23 cellular contexts compared by ENCODE assay signal in the genomic region with DNA sequence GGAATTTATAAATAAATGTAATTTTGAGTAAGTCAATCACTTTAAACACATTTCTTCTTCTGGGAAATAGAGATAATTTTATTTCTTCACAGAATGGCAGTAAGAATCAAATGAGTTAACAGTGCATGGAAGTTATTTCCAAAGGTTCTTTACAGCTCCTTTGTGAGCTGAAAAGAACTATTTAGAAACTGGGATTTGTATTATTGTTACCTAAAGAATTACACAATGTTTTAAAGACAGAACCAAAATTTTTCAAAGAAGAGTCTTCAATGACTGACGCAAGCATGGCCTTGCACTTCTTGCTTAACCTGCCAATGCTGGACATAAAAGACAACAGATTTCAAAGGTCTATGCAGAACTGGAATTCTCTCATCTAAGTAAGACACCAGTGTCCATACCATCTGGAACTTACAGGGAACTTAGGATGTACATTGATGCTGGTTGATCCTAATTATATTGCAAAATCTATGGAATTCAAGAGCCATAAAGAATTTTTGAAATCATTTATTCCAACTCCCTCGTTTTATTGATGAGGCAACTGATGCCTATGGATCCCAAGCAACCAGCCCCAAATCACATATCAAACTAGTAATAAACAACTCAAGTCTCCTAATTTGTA.
"Had no signal": no experiment of that assay in that cellular context is flagged by ENCODE, and none has a peak within 500 bp of the region (broad histone marks: within the 10 kb centered on the region; RNA-seq: fewer than 3 reads in every experiment).

No MANE protein-coding gene starts in this region.

- H3K36me3 ChIP-seq: brain microvascular endothelial cell, gastrocnemius medialis, heart left ventricle, neutrophil, pancreas, spleen, transverse colon, uterus had no signal

- H3K4me1 ChIP-seq: pancreas, uterus had no signal

- H3K27me3 ChIP-seq: brain microvascular endothelial cell, gastrocnemius medialis, pancreas, uterus had no signal

- H3K4me3 ChIP-seq: pancreas, spleen, transverse colon, uterus had no signal

- H3K36me3 Mint-ChIP-seq: activated naive CD8-positive, alpha-beta T cell treated with anti-CD3 and anti-CD28 coated beads, Interleukin-2, amount 10 ng/mL, durations not matched to agents 7 days and 5 days had no signal

- H3K4me3 Mint-ChIP-seq: activated B cell treated with CpG ODN at 0.5 μM for 24 hours; activated CD8-positive, alpha-beta memory T cell treated with anti-CD3 and anti-CD28 coated beads, Interleukin-2, amount 10 ng/mL, durations not matched to agents 7 days and 5 days; activated naive CD8-positive, alpha-beta T cell treated with anti-CD3 and anti-CD28 coated beads, Interleukin-2, amount 10 ng/mL, durations not matched to agents 7 days and 5 days; memory B cell had no signal

- H3K9me3 ChIP-seq: gastrocnemius medialis, heart left ventricle, neutrophil, pancreas, spleen, transverse colon, uterus had no signal

- H3K27ac Mint-ChIP-seq: activated B cell treated with CpG ODN at 0.5 μM for 24 hours; activated CD4-positive, alpha-beta memory T cell treated with anti-CD3 and anti-CD28 coated beads, Interleukin-2, amount 10 ng/mL, durations not matched to agents 7 days and 5 days; activated CD8-positive, alpha-beta memory T cell treated with anti-CD3 and anti-CD28 coated beads, Interleukin-2, amount 10 ng/mL, durations not matched to agents 7 days and 5 days; activated naive CD8-positive, alpha-beta T cell treated with anti-CD3 and anti-CD28 coated beads, Interleukin-2, amount 10 ng/mL, durations not matched to agents 7 days and 5 days; activated T-helper 2 cell treated with anti-CD3 and anti-CD28 coated beads, Interferon-gamma antibody, Interleukin-2, Interleukin-4, amounts not matched to agents 10 μg/mL and 5 μg/mL and 100 μg/mL, durations not matched to agents 14 hours and 24 hours and 36 hours; memory B cell had no signal

- ATAC-seq: activated CD8-positive, alpha-beta memory T cell treated with anti-CD3 and anti-CD28 coated beads, Interleukin-2, amount 10 ng/mL, durations not matched to agents 7 days and 5 days; esophagus mucosa; gastrocnemius medialis; heart left ventricle; left ventricle myocardium superior had no signal

- DNase-seq: activated B cell treated with CpG ODN at 0.5 μM for 24 hours; activated CD4-positive, alpha-beta memory T cell treated with anti-CD3 and anti-CD28 coated beads, Interleukin-2, amount 10 ng/mL, durations not matched to agents 7 days and 5 days; activated CD4-positive, alpha-beta T cell treated with anti-CD3 and anti-CD28 coated beads for 48 hours; activated CD8-positive, alpha-beta memory T cell treated with anti-CD3 and anti-CD28 coated beads, Interleukin-2, amount 10 ng/mL, durations not matched to agents 7 days and 5 days; activated naive CD4-positive, alpha-beta T cell treated with Interleukin-2 at 50 U/mL for 16 hours; activated naive CD8-positive, alpha-beta T cell treated with anti-CD3 and anti-CD28 coated beads, Interleukin-2, amount 10 ng/mL, durations not matched to agents 7 days and 5 days; brain microvascular endothelial cell; effector CD8-positive, alpha-beta T cell; gastrocnemius medialis; heart left ventricle; left ventricle myocardium superior; pancreas; spleen; stimulated activated CD8-positive, alpha-beta memory T cell treated with anti-CD3 and anti-CD28 coated beads, Interleukin-4, amount 100 ng/mL, for 48 hours; stimulated activated naive CD4-positive, alpha-beta T cell treated with Interleukin-2 at 50 U/mL for 16 hours; SW 1271; transverse colon; uterus had no signal

- H3K9me3 Mint-ChIP-seq: activated B cell treated with CpG ODN at 0.5 μM for 24 hours; activated CD4-positive, alpha-beta memory T cell treated with anti-CD3 and anti-CD28 coated beads, Interleukin-2, amount 10 ng/mL, durations not matched to agents 7 days and 5 days; activated naive CD8-positive, alpha-beta T cell treated with anti-CD3 and anti-CD28 coated beads, Interleukin-2, amount 10 ng/mL, durations not matched to agents 7 days and 5 days; activated T-helper 2 cell treated with anti-CD3 and anti-CD28 coated beads, Interferon-gamma antibody, Interleukin-2, Interleukin-4, amounts not matched to agents 10 μg/mL and 5 μg/mL and 100 μg/mL, durations not matched to agents 14 hours and 24 hours and 36 hours; central memory CD8-positive, alpha-beta T cell; memory B cell had no signal

- H3K27ac ChIP-seq: brain microvascular endothelial cell, neutrophil, pancreas, spleen, transverse colon, uterus had no signal
